In the genomic region with DNA sequence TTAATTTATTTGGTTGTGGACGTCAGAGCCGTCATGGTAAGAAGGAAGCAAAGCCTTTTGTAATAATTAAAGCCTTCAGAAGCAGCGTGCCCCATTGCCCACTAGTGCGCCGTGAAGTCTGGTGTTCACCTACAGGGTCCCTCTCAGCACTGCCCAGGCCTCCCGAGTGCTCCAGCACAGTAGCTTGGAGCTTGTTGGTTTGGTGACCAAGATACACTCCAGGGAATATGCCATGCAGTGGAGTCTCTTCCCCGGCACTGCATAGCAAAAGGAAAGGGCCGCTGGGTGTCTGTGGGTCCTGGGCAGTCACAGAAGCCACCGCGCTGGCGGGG, we compare ENCODE assay signal across 8 cellular contexts. TPM values are rescaled to one million over a fixed set of nuclear protein-coding genes. Genes with fewer than 3 reads are reported as not detected.
A peak's percentile ranks its signal among the peaks of the same experiment; 100 is the strongest.
DNase-seq lines count a peak whose midpoint lies in the region; ATAC-seq and TF ChIP-seq lines count a peak whose summit lies in the region.

No MANE protein-coding gene starts in this region.

- H3K79me2 ChIP-seq in HCT116 (ENCODE audit: insufficient read depth, low read length) = no peaks in the 10 kb centered on the region

- RAD21 ChIA-PET in HCT116 (lab: Charles Lee; ENCODE audit: low non-redundant PET in 1 of 2, low total read pairs in 2 of 2, uncharacterized antibody in 2 of 2, unreplicated experiment in 2 of 2) = no interaction called here

- intact Hi-C loops in HCT116 (cut with micrococcal nuclease) (no loop called here), left lung (cut with DNase I) (no loop called here)

- no peak for TF ChIP-seq POLR2A in HCT116 (IDR thresholded peaks at IDR 0.05; ENCODE audit: borderline replicate concordance, extremely low read depth, insufficient read depth, insufficient read length)

- BruUV-seq in HCT116 (replicated peaks; lab: Mats Ljungman, UMichigan) = no TSS peak

- 0 out of 2 replicates have a peak, but pooled peaks cover 7% of the 10 kb centered on the region for H3K27me3 ChIP-seq in HCT116 (ENCODE audit: insufficient read depth, low read length)
- no peaks in the 10 kb centered on the region for H3K27me3 ChIP-seq in RWPE2 (ENCODE audit: insufficient read depth, poor library complexity, severe bottlenecking)
- peaks cover 22 to 37% of the 10 kb centered on the region in 2 donors for H3K27me3 ChIP-seq in left lung

- H2AFZ ChIP-seq in HCT116 (ENCODE audit: low read depth, low read length, poor library complexity, severe bottlenecking) = peak overlapping the region; percentile 44

- H3K27ac ChIP-seq in HCT116 (ENCODE audit: low read depth, low read length) (peak overlapping the region; percentile 31; the same call in 1 of the 2 replicates), RWPE2 (ENCODE audit: poor library complexity, severe bottlenecking) (no peak overlapping the region), left lung (peak overlapping the region; percentile 78 to 97)

- CTCF ChIA-PET in HCT116 (lab: Charles Lee) = no interaction called here

- peak overlapping the region; percentile 50 to 57 for H3K4me3 ChIP-seq in HCT116 (replicated peaks in 1 of 2; ENCODE audit: low read depth in 1 of 2, low read length in 2 of 2)
- H3K4me3 ChIP-seq in RWPE2 (ENCODE audit: severe bottlenecking) = peak overlapping the region; percentile 47
- H3K4me3 ChIP-seq in left lung = peak overlapping the region; percentile 41 to 71

- DNase-seq in GF-D8 (lab: John Stamatoyannopoulos, UW) (peak; percentile 24), HCT116 (ENCODE audit: low read depth, low spot score) (no peak), RWPE2 (ENCODE audit: low spot score) (no peak), left lung (no peak), DMS114 treated with DMSO at 0.1 percent for 48 hours (lab: John Stamatoyannopoulos, UW; ENCODE audit: unreplicated experiment) (no peak), Kasumi-1 (lab: John Stamatoyannopoulos, UW) (no peak)
- DNase-seq in activated CD4-positive, alpha-beta T cell treated with anti-CD3 and anti-CD28 coated beads, Interleukin-2, amount 50 U/mL, for 1 hour = no peak

- peak; percentile 44 for ATAC-seq in HCT116
- ATAC-seq in RWPE2 (ENCODE audit: low read depth) = peak; percentile 35
- no peak for ATAC-seq in left lung
- no peak for ATAC-seq in HG02763 (IDR thresholded peaks at IDR 0.05; ENCODE audit: unreplicated experiment)

- TF ChIP-seq CTCF in HCT116 (IDR thresholded peaks at IDR 0.05 in 2 of 3, conservative IDR thresholded peaks at IDR 0.05 in 1 of 3; ENCODE audit: borderline replicate concordance in 1 of 3, insufficient read depth in 1 of 3, low read depth in 2 of 3, low read length in 2 of 3) (no peak), RWPE2 (IDR thresholded peaks at IDR 0.05; ENCODE audit: poor library complexity, severe bottlenecking) (no peak), left lung (IDR thresholded peaks at IDR 0.05) (no peak)

- H4K20me1 ChIP-seq in HCT116 (ENCODE audit: insufficient read depth) = no peaks in the 10 kb centered on the region

- no peak for TF ChIP-seq RAD21 in HCT116 (IDR thresholded peaks at IDR 0.05; ENCODE audit: low read depth)

- POLR2A ChIA-PET in HCT116 (lab: Charles Lee) = no interaction called here

- H3K9me3 ChIP-seq in HCT116 (ENCODE audit: control insufficient read depth in 1 of 2, insufficient read depth in 1 of 2, low read depth in 1 of 2, low read length in 2 of 2) (no peaks in the 10 kb centered on the region), RWPE2 (ENCODE audit: severe bottlenecking) (no peaks in the 10 kb centered on the region), left lung (no peaks in the 10 kb centered on the region)

- peak overlapping the region; percentile 46 for H3K9ac ChIP-seq in HCT116 (ENCODE audit: low read length)

- no peaks in the 10 kb centered on the region for H3K36me3 ChIP-seq in HCT116 (ENCODE audit: control insufficient read depth in 1 of 2, insufficient read depth in 2 of 2, low read length in 2 of 2)
- no peaks in the 10 kb centered on the region for H3K36me3 ChIP-seq in RWPE2 (ENCODE audit: low read depth)
- no peaks in the 10 kb centered on the region for H3K36me3 ChIP-seq in left lung

- H3K4me1 ChIP-seq in HCT116 (ENCODE audit: control insufficient read depth in 1 of 2, insufficient read depth in 2 of 2, low read length in 2 of 2) (peaks cover 3 to 16% of the 10 kb centered on the region in 2 experiments), RWPE2 (ENCODE audit: insufficient read depth, poor library complexity, severe bottlenecking) (peaks cover 14% of the 10 kb centered on the region), left lung (peaks cover 3 to 65% of the 10 kb centered on the region in 2 donors)

- H3K9me2 ChIP-seq in HCT116 (ENCODE audit: insufficient read depth) = no peaks in the 10 kb centered on the region

- peak overlapping the region; percentile 75 for H3K4me2 ChIP-seq in HCT116 (ENCODE audit: low read length)

TF ChIP-seq in HCT116, 20 proteins besides CTCF, POLR2A, EP300 and RAD21:
- TF ChIP-seq ZNF274 (IDR thresholded peaks at IDR 0.05; ENCODE audit: low read depth, low read length) (no peak), EGR1 (IDR thresholded peaks at IDR 0.05; ENCODE audit: low read depth) (no peak), SRF (IDR thresholded peaks at IDR 0.05; ENCODE audit: low read depth) (no peak), EZH2phosphoT487 (IDR thresholded peaks at IDR 0.05; ENCODE audit: borderline replicate concordance) (no peak)
- TF ChIP-seq, protein P1, sequence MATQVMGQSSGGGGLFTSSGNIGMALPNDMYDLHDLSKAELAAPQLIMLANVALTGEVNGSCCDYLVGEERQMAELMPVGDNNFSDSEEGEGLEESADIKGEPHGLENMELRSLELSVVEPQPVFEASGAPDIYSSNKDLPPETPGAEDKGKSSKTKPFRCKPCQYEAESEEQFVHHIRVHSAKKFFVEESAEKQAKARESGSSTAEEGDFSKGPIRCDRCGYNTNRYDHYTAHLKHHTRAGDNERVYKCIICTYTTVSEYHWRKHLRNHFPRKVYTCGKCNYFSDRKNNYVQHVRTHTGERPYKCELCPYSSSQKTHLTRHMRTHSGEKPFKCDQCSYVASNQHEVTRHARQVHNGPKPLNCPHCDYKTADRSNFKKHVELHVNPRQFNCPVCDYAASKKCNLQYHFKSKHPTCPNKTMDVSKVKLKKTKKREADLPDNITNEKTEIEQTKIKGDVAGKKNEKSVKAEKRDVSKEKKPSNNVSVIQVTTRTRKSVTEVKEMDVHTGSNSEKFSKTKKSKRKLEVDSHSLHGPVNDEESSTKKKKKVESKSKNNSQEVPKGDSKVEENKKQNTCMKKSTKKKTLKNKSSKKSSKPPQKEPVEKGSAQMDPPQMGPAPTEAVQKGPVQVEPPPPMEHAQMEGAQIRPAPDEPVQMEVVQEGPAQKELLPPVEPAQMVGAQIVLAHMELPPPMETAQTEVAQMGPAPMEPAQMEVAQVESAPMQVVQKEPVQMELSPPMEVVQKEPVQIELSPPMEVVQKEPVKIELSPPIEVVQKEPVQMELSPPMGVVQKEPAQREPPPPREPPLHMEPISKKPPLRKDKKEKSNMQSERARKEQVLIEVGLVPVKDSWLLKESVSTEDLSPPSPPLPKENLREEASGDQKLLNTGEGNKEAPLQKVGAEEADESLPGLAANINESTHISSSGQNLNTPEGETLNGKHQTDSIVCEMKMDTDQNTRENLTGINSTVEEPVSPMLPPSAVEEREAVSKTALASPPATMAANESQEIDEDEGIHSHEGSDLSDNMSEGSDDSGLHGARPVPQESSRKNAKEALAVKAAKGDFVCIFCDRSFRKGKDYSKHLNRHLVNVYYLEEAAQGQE (IDR thresholded peaks at IDR 0.05; ENCODE audit: low read depth) = no peak
- TF ChIP-seq, protein P2, sequence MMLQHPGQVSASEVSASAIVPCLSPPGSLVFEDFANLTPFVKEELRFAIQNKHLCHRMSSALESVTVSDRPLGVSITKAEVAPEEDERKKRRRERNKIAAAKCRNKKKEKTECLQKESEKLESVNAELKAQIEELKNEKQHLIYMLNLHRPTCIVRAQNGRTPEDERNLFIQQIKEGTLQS (IDR thresholded peaks at IDR 0.05) = no peak

RNA-seq across cellular contexts. Expression of a gene that starts 0.5 kb away (rescaled TPM):
- total RNA-seq in HCT116 (2021; ENCODE audit: unreplicated experiment) (9.0 TPM), left lung (10 to 100 TPM; 49.7 to 91.8 TPM)
- 2.5 and 4.8 TPM in 2 replicates for polyA plus RNA-seq in HCT116 (2012)

Comparison
In these comparisons a context has a peak if more than half of its experiments do, and no peak if none do; other contexts are left out.
1. ATAC-seq: peak in HCT116 (single experiment) and RWPE2 (single experiment); none in left lung (single experiment) and HG02763 (single experiment).
2. Peak in every context shown above with its lines, with median percentiles within 50 percentile points of each other: H3K4me3 ChIP-seq.